Comparison of ENCODE assay signal across 15 cellular contexts in genomic region chr12:106740813-106741212, GRCh38.
"Had no signal": no experiment of that assay in that cellular context is flagged by ENCODE, and none has a peak within 500 bp of the region (broad histone marks: within the 10 kb centered on the region; RNA-seq: fewer than 3 reads in every experiment).

No MANE protein-coding gene starts in this region.

- H3K4me1 Mint-ChIP-seq: naive B cell had no signal

- H3K27ac ChIP-seq: cardiac muscle cell, foreskin keratinocyte, neutrophil, skin epidermis, stomach, VCaP had no signal

- ATAC-seq: activated CD8-positive, alpha-beta T cell treated with anti-CD3 and anti-CD28 coated beads, Interleukin-2, amount 10 ng/mL, durations not matched to agents 7 days and 5 days; foreskin keratinocyte had no signal

- H3K27ac Mint-ChIP-seq: activated CD8-positive, alpha-beta T cell treated with anti-CD3 and anti-CD28 coated beads, Interleukin-2, amount 10 ng/mL, durations not matched to agents 7 days and 5 days; naive B cell; T-helper 1 cell treated with Interleukin-12 subunit alpha and Interleukin-12 subunit beta and Interleukin-4 antibody, amounts not matched to agents 30 μg/mL and 1 μg/mL, for 36 hours had no signal

- DNase-seq: activated CD8-positive, alpha-beta memory T cell treated with anti-CD3 and anti-CD28 coated beads, Interleukin-2, amount 50 U/mL, for 48 hours; activated CD8-positive, alpha-beta T cell treated with anti-CD3 and anti-CD28 coated beads, Interleukin-2, amount 10 ng/mL, durations not matched to agents 7 days and 5 days; activated naive CD4-positive, alpha-beta T cell treated with Interleukin-2 at 50 U/mL for 16 hours; foreskin keratinocyte; head of caudate nucleus; midbrain; naive B cell; retina; stimulated activated CD4-positive, alpha-beta T cell treated with anti-CD3 and anti-CD28 coated beads, Interleukin-4, amount 100 ng/mL, for 4 hours; stomach had no signal

- H3K36me3 ChIP-seq: cardiac muscle cell, neutrophil, stomach had no signal

- H3K9me3 ChIP-seq: neutrophil, stomach had no signal

- H3K27me3 ChIP-seq: cardiac muscle cell had no signal

- H3K36me3 Mint-ChIP-seq: naive B cell had no signal

- H3K4me3 Mint-ChIP-seq: activated CD8-positive, alpha-beta T cell treated with anti-CD3 and anti-CD28 coated beads, Interleukin-2, amount 10 ng/mL, durations not matched to agents 7 days and 5 days; naive B cell; T-helper 1 cell treated with Interleukin-12 subunit alpha and Interleukin-12 subunit beta and Interleukin-4 antibody, amounts not matched to agents 30 μg/mL and 1 μg/mL, for 36 hours had no signal

- H3K4me1 ChIP-seq: foreskin keratinocyte had no signal

- H3K9me3 Mint-ChIP-seq: T-helper 1 cell treated with Interleukin-12 subunit alpha and Interleukin-12 subunit beta and Interleukin-4 antibody, amounts not matched to agents 30 μg/mL and 1 μg/mL, for 36 hours had no signal

- H3K4me3 ChIP-seq: cardiac muscle cell, skin epidermis, stomach had no signal
